In genomic region chr5:43465455-43465854, GRCh38 we compare ENCODE assay signal across 5 cellular contexts. TPM values are rescaled to one million over a fixed set of nuclear protein-coding genes. Genes with fewer than 3 reads are reported as not detected.
"Had no signal": no experiment of that assay in that cellular context is flagged by ENCODE, and none has a peak within 500 bp of the region (broad histone marks: within the 10 kb centered on the region; RNA-seq: fewer than 3 reads in every experiment).

No MANE protein-coding gene starts in this region.

RNA-seq across cellular contexts. Expression of gene CCL28, which starts 53.3 kb away (rescaled TPM):
- total RNA-seq: neural crest cell, osteocyte, progenitor cell of endocrine pancreas had no signal
- polyA plus RNA-seq: neural cell, smooth muscle cell had no signal
